Comparison of ENCODE assay signal across 8 cellular contexts in genomic region chr17:64020068-64020766, GRCh38. TPM values are rescaled to one million over a fixed set of nuclear protein-coding genes. Genes with fewer than 3 reads are reported as not detected.
A peak's percentile ranks its signal among the peaks of the same experiment; 100 is the strongest.
DNase-seq lines count a peak whose midpoint lies in the region; ATAC-seq and TF ChIP-seq lines count a peak whose summit lies in the region.

ICAM2 (minus strand) TSS chr17:64020633; CDS start chr17:64006691, 13,942 bp downstream.

- WGBS in testis, 2 donors, result 55 to 61% methylated on average over 16 to 23 of the region's 23 CpGs

- peak; percentile 67 for ATAC-seq in GM19455 (IDR thresholded peaks at IDR 0.05; ENCODE audit: unreplicated experiment)
- peak; percentile 72 for ATAC-seq in effector memory CD8-positive, alpha-beta T cell (replicated peaks)

- H3K27ac ChIP-seq in BLaER1 (peak within 1 kb of the TSS; percentile 99), HUES6 (ENCODE audit: low read depth, low read length) (no peak within 1 kb of the TSS), neural progenitor cell (no peak within 1 kb of the TSS), testis (peak within 1 kb of the TSS in 1 of 2 donors; percentile 41)

- H3K36me3 ChIP-seq in BLaER1 (no peaks in the 10 kb centered on the region), HUES6 (ENCODE audit: control insufficient read depth, insufficient read depth, low read length) (no peaks in the 10 kb centered on the region), neural progenitor cell (no peaks in the 10 kb centered on the region), testis (ENCODE audit: low read depth, missing control alignments) (no peaks in the 10 kb centered on the region)

- no peaks in the 10 kb centered on the region for H4K20me1 ChIP-seq in BLaER1
- no peaks in the 10 kb centered on the region for H4K20me1 ChIP-seq in neural progenitor cell (ENCODE audit: low read depth)

- no peaks in the 10 kb centered on the region for H3F3A ChIP-seq in neural progenitor cell (ENCODE audit: low read depth)

- peaks cover 30% of the 10 kb centered on the region for H3K36me3 Mint-ChIP-seq in activated CD4-positive, alpha-beta T cell treated with anti-CD3 and anti-CD28 coated beads, Interleukin-2, amount 10 ng/mL, durations not matched to agents 7 days and 5 days (ENCODE audit: low read depth)
- H3K36me3 Mint-ChIP-seq in effector memory CD8-positive, alpha-beta T cell (ENCODE audit: insufficient read depth), result peaks cover 41% of the 10 kb centered on the region
- H3K36me3 Mint-ChIP-seq in neural progenitor cell, result no peaks in the 10 kb centered on the region

- H3K4me3 Mint-ChIP-seq in activated CD4-positive, alpha-beta T cell treated with anti-CD3 and anti-CD28 coated beads, Interleukin-2, amount 10 ng/mL, durations not matched to agents 7 days and 5 days, result peak within 1 kb of the TSS; percentile 96
- peak within 1 kb of the TSS; percentile 91 to 92 for H3K4me3 Mint-ChIP-seq in effector memory CD8-positive, alpha-beta T cell
- H3K4me3 Mint-ChIP-seq in neural progenitor cell, result no peak within 1 kb of the TSS

- H3K27me3 Mint-ChIP-seq in activated CD4-positive, alpha-beta T cell treated with anti-CD3 and anti-CD28 coated beads, Interleukin-2, amount 10 ng/mL, durations not matched to agents 7 days and 5 days, result no peaks in the 10 kb centered on the region
- no peaks in the 10 kb centered on the region for H3K27me3 Mint-ChIP-seq in effector memory CD8-positive, alpha-beta T cell
- peaks cover 4% of the 10 kb centered on the region for H3K27me3 Mint-ChIP-seq in neural progenitor cell (ENCODE audit: insufficient read depth, low read depth)

- peak; percentile 96 for DNase-seq in activated CD4-positive, alpha-beta T cell treated with anti-CD3 and anti-CD28 coated beads, Interleukin-2, amount 10 ng/mL, durations not matched to agents 7 days and 5 days
- DNase-seq in effector memory CD8-positive, alpha-beta T cell, result peak; percentile 85 to 91 (median 89)
- no peak for DNase-seq in neural progenitor cell (ENCODE audit: low spot score)
- DNase-seq in testis, result peak; percentile 35
- DNase-seq in COLO668 (lab: John Stamatoyannopoulos, UW; ENCODE audit: unreplicated experiment), result no peak

- CTCF ChIA-PET in activated CD4-positive, alpha-beta T cell treated with anti-CD3 and anti-CD28 coated beads, Interleukin-2, amount 10 ng/mL, durations not matched to agents 7 days and 5 days (lab: Charles Lee), result interaction anchor here (0.6 to 2.4 kb wide), 22 partner anchors 9 to 576 kb away, joined by 3 to 22 read pairs (median 5); partner anchors contain the start of genes ERN1, GH1 and PRR29

- peak within 1 kb of the TSS; percentile 98 for H2AFZ ChIP-seq in neural progenitor cell (replicated peaks)

- no peaks in the 10 kb centered on the region for H3K79me2 ChIP-seq in neural progenitor cell (ENCODE audit: low read depth)

- peaks cover 77% of the 10 kb centered on the region for H3K4me1 ChIP-seq in BLaER1
- peaks cover 6% of the 10 kb centered on the region for H3K4me1 ChIP-seq in HUES6 (ENCODE audit: control insufficient read depth, insufficient read depth, low read length)
- peaks cover 5% of the 10 kb centered on the region for H3K4me1 ChIP-seq in neural progenitor cell
- H3K4me1 ChIP-seq in testis, result no peaks in the 10 kb centered on the region

- peak within 1 kb of the TSS; percentile 75 for H3K4me3 ChIP-seq in BLaER1
- peak within 1 kb of the TSS; percentile 15; the same call in 1 of the 2 replicates for H3K4me3 ChIP-seq in HUES6 (ENCODE audit: low read depth, low read length)
- no peak within 1 kb of the TSS for H3K4me3 ChIP-seq in neural progenitor cell
- peak within 1 kb of the TSS; percentile 6 to 21 for H3K4me3 ChIP-seq in testis

- H3K9me3 Mint-ChIP-seq in activated CD4-positive, alpha-beta T cell treated with anti-CD3 and anti-CD28 coated beads, Interleukin-2, amount 10 ng/mL, durations not matched to agents 7 days and 5 days, result peaks cover 4% of the 10 kb centered on the region
- no peaks in the 10 kb centered on the region for H3K9me3 Mint-ChIP-seq in effector memory CD8-positive, alpha-beta T cell
- no peaks in the 10 kb centered on the region for H3K9me3 Mint-ChIP-seq in neural progenitor cell

- no peak for TF ChIP-seq CTCF in neural progenitor cell (IDR thresholded peaks at IDR 0.05)
- no peak for TF ChIP-seq CTCF in testis (IDR thresholded peaks at IDR 0.05)

- peak within 1 kb of the TSS; percentile 96 for H3K9ac ChIP-seq in BLaER1
- H3K9ac ChIP-seq in HUES6 (ENCODE audit: low read length), result no peak within 1 kb of the TSS
- H3K9ac ChIP-seq in neural progenitor cell, result no peak within 1 kb of the TSS

- H3K4me2 ChIP-seq in BLaER1 (peak within 1 kb of the TSS; percentile 76), neural progenitor cell (peak within 1 kb of the TSS; percentile 35)

- intact Hi-C loops in testis (cut with DNase I; ENCODE audit: low total_unique reads), result loop anchor here (10.0 kb wide), 1 partner anchor 105 kb away; the partner anchor contains the start of genes CSHL1 and GH1

- H3K9me3 ChIP-seq in BLaER1 (no peaks in the 10 kb centered on the region), HUES6 (ENCODE audit: control insufficient read depth, insufficient read depth, low read depth, low read length) (no peaks in the 10 kb centered on the region), neural progenitor cell (ENCODE audit: low read depth) (no peaks in the 10 kb centered on the region), testis (no peaks in the 10 kb centered on the region)

- peaks cover 74% of the 10 kb centered on the region for H3K4me1 Mint-ChIP-seq in activated CD4-positive, alpha-beta T cell treated with anti-CD3 and anti-CD28 coated beads, Interleukin-2, amount 10 ng/mL, durations not matched to agents 7 days and 5 days
- peaks cover 51 to 69% of the 10 kb centered on the region in 2 donors for H3K4me1 Mint-ChIP-seq in effector memory CD8-positive, alpha-beta T cell (ENCODE audit: low read depth in 2 of 2)
- H3K4me1 Mint-ChIP-seq in neural progenitor cell, result peaks cover 2% of the 10 kb centered on the region

- TF ChIP-seq POLR2A in testis (IDR thresholded peaks at IDR 0.05), result no peak

- peak within 1 kb of the TSS; percentile 100 for H3K27ac Mint-ChIP-seq in activated CD4-positive, alpha-beta T cell treated with anti-CD3 and anti-CD28 coated beads, Interleukin-2, amount 10 ng/mL, durations not matched to agents 7 days and 5 days
- H3K27ac Mint-ChIP-seq in effector memory CD8-positive, alpha-beta T cell, result peak within 1 kb of the TSS; percentile 98 to 99
- H3K27ac Mint-ChIP-seq in neural progenitor cell, result no peak within 1 kb of the TSS

- POLR2A ChIA-PET in activated CD4-positive, alpha-beta T cell treated with anti-CD3 and anti-CD28 coated beads, Interleukin-2, amount 10 ng/mL, durations not matched to agents 7 days and 5 days (lab: Charles Lee), result interaction anchor here (0.6 to 1.5 kb wide), 5 partner anchors 24 to 469 kb away, joined by 3 to 5 read pairs (median 5); no protein-coding TSS in a partner anchor

- no peaks in the 10 kb centered on the region for H3K27me3 ChIP-seq in BLaER1
- H3K27me3 ChIP-seq in HUES6 (ENCODE audit: control insufficient read depth, insufficient read depth, low read length), result no peaks in the 10 kb centered on the region
- no peaks in the 10 kb centered on the region for H3K27me3 ChIP-seq in neural progenitor cell
- no peaks in the 10 kb centered on the region for H3K27me3 ChIP-seq in testis

RNA-seq across cellular contexts. Expression of gene ICAM2, which starts in this region (rescaled TPM):
- total RNA-seq in activated CD4-positive, alpha-beta T cell treated with anti-CD3 and anti-CD28 coated beads, Interleukin-2, amount 10 ng/mL, durations not matched to agents 7 days and 5 days, result 100 to 1,000 TPM; 113 to 116 TPM
- not detected in 2 replicates for total RNA-seq in neural progenitor cell (ENCODE audit: low replicate concordance)
- total RNA-seq in testis, result 10 to 100 TPM in 1 of 2 donors, 1 to 10 TPM in 1; 5.2 to 11.3 TPM
- polyA plus RNA-seq in testis (ENCODE audit: insufficient read depth, low read depth, low replicate concordance), result 12.1 TPM

Comparison
In these comparisons a context has a peak if more than half of its experiments do, and no peak if none do; other contexts are left out.
1. RNA of gene ICAM2 (total RNA-seq): 113 to 116 TPM in activated CD4-positive, alpha-beta T cell treated with anti-CD3 and anti-CD28 coated beads, Interleukin-2, amount 10 ng/mL, durations not matched to agents 7 days and 5 days; 5.2 to 11.3 TPM in testis and not detected in neural progenitor cell; every median in the first group is over 4 times any median in the second.
2. DNase-seq: peak in activated CD4-positive, alpha-beta T cell treated with anti-CD3 and anti-CD28 coated beads, Interleukin-2, amount 10 ng/mL, durations not matched to agents 7 days and 5 days (single experiment), effector memory CD8-positive, alpha-beta T cell (3 of 3) and testis (single experiment); none in neural progenitor cell (single experiment) and COLO668 (single experiment).